ENCODE assay signal across 8 cellular contexts in genomic region chr15:31359722-31360111, GRCh38. TPM values are rescaled to one million over a fixed set of nuclear protein-coding genes. Genes with fewer than 3 reads are reported as not detected.
DNase-seq lines count a peak whose midpoint lies in the region; ATAC-seq and TF ChIP-seq lines count a peak whose summit lies in the region.
"Had no signal": no experiment of that assay in that cellular context is flagged by ENCODE, and none has a peak within 500 bp of the region (broad histone marks: within the 10 kb centered on the region; RNA-seq: fewer than 3 reads in every experiment).

No MANE protein-coding gene starts in this region.

- TF ChIP-seq CTCF in Loucy (conservative IDR thresholded peaks at IDR 0.05; ENCODE audit: low read length) (no peak), osteoblast (IDR thresholded peaks at IDR 0.05; ENCODE audit: extremely low read depth, low read depth, low read length) (no peak), foreskin keratinocyte (conservative IDR thresholded peaks at IDR 0.05) (no peak)

- peak overlapping the region; percentile 44 for H3K27ac ChIP-seq in cingulate gyrus (ENCODE audit: low read depth, low read length)
- H3K27ac ChIP-seq in osteoblast (ENCODE audit: low read depth, low read length): no peak overlapping the region
- no peak overlapping the region for H3K27ac ChIP-seq in foreskin keratinocyte

- DNase-seq in COLO668 (lab: John Stamatoyannopoulos, UW; ENCODE audit: unreplicated experiment) (peak; percentile 29), osteoblast (ENCODE audit: insufficient read length, low spot score, missing footprints) (peak; percentile 15), NCI-H510A (lab: John Stamatoyannopoulos, UW) (no peak), foreskin keratinocyte (no peak)
- DNase-seq: OCI-M1 had no signal

- H4K20me1 ChIP-seq in Loucy (ENCODE audit: insufficient read depth, low read length, poor library complexity, severe bottlenecking) (peaks cover 2% of the 10 kb centered on the region), osteoblast (ENCODE audit: insufficient read depth, low read length) (peaks cover 70% of the 10 kb centered on the region)

- H3K4me1 ChIP-seq in Loucy (ENCODE audit: insufficient read depth, low read length, poor library complexity, severe bottlenecking): peaks cover 59% of the 10 kb centered on the region
- peaks cover 10% of the 10 kb centered on the region for H3K4me1 ChIP-seq in osteoblast (ENCODE audit: insufficient read depth, low read length)
- H3K4me1 ChIP-seq in foreskin keratinocyte: peaks cover 32% of the 10 kb centered on the region

- H3K9me3 ChIP-seq in Loucy (ENCODE audit: insufficient read depth, low read depth, low read length) (no peaks in the 10 kb centered on the region), osteoblast (ENCODE audit: low read depth, low read length) (no peaks in the 10 kb centered on the region)

- H3K4me2 ChIP-seq in Loucy (ENCODE audit: low read depth, low read length, poor library complexity, severe bottlenecking): peak overlapping the region; percentile 78
- H3K4me2 ChIP-seq in osteoblast (ENCODE audit: insufficient read depth, low read length): no peak overlapping the region

- ATAC-seq in HG02678 (IDR thresholded peaks at IDR 0.05; ENCODE audit: unreplicated experiment) (no peak), foreskin keratinocyte (no peak)

- no peak overlapping the region for H2AFZ ChIP-seq in Loucy (ENCODE audit: low read length)
- H2AFZ ChIP-seq in osteoblast (ENCODE audit: low read length): no peak overlapping the region

- H3K27me3 ChIP-seq in Loucy (ENCODE audit: insufficient read depth, low read length, poor library complexity, severe bottlenecking) (no peaks in the 10 kb centered on the region), osteoblast (ENCODE audit: insufficient read depth, low read length) (no peaks in the 10 kb centered on the region), foreskin keratinocyte (no peaks in the 10 kb centered on the region)

- H3F3A ChIP-seq in Loucy (ENCODE audit: low read depth): no peaks in the 10 kb centered on the region

- peak overlapping the region; percentile 65 for H3K9ac ChIP-seq in Loucy (ENCODE audit: low read depth, low read length, poor library complexity, severe bottlenecking)

- H3K4me3 ChIP-seq in Loucy (ENCODE audit: low read length, poor library complexity, severe bottlenecking) (no peak overlapping the region), osteoblast (ENCODE audit: insufficient read depth, low read length) (no peak overlapping the region)

- no peaks in the 10 kb centered on the region for H3K9me2 ChIP-seq in Loucy (replicated peaks; ENCODE audit: low read depth, low read length)

- H3K36me3 ChIP-seq in Loucy (ENCODE audit: insufficient read depth, low read length) (peaks cover 10% of the 10 kb centered on the region; the same call in 1 of the 2 replicates), osteoblast (ENCODE audit: insufficient read depth, low read length) (peaks cover 13% of the 10 kb centered on the region)

- H3K79me2 ChIP-seq in Loucy (ENCODE audit: insufficient read depth, low read length) (peaks cover 100% of the 10 kb centered on the region), osteoblast (ENCODE audit: insufficient read depth, low read length) (peaks cover 99% of the 10 kb centered on the region)

RNA-seq across cellular contexts. Expression of gene KLF13, which starts 33.1 kb away (rescaled TPM):
- 53.3 and 58.6 TPM in 2 replicates for total RNA-seq in osteoblast
- total RNA-seq in foreskin keratinocyte: 57.9 and 58.1 TPM in 2 replicates
- polyA plus RNA-seq in foreskin keratinocyte: 54.9 and 55.8 TPM in 2 replicates

Comparison
In these comparisons a context has a peak if more than half of its experiments do, and no peak if none do; other contexts are left out.
1. DNase-seq: peak in COLO668 (single experiment) and osteoblast (single experiment); none in NCI-H510A (single experiment) and foreskin keratinocyte (0 of 2).